In the genomic region with DNA sequence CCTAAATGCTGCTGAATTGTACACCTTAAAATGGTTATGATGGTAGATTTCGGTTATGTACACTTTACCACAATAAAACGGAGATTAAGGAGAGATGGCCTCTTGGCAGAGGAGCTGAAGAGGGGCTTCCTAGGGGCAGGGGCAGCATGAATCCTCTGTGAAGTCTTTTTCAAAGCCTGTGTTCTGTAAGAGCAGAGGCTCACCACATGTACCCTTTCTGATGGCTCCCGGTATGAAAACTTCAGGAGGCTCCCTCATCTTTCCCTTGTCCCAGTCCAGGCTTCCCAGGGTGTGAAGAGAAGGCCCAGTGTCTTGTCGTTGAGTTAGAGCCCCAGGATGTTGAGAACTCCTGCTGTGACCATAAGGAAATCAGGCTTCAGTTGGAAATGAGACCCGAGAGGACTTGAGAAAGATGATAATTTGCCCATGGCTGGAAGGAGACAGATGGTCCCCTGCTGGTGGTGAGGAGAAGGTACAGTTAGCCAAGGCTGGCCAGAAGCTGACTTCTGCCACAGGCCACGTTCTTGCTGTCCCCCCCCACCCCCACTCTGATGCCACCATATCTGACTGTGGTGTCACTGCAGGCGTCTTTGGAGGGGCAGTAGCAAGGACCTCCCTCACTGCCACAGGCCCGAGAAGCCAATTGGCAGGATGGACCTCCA, we compare ENCODE assay signal across 18 cellular contexts. TPM values are rescaled to one million over a fixed set of nuclear protein-coding genes. Genes with fewer than 3 reads are reported as not detected.
DNase-seq lines count a peak whose midpoint lies in the region; ATAC-seq, FAIRE-seq and TF ChIP-seq lines count a peak whose summit lies in the region.
"Had no signal": no experiment of that assay in that cellular context is flagged by ENCODE, and none has a peak within 500 bp of the region (broad histone marks: within the 10 kb centered on the region; RNA-seq: fewer than 3 reads in every experiment).

No MANE protein-coding gene starts in this region.

- no peak overlapping the region for H3K4me3 Mint-ChIP-seq in astrocyte (ENCODE audit: unreplicated experiment)
- H3K4me3 Mint-ChIP-seq: activated naive CD4-positive, alpha-beta T cell treated with anti-CD3 and anti-CD28 coated beads, Interleukin-2, amount 50 U/mL, for 24 hours; CD14-positive monocyte; natural killer cell had no signal

- H3K4me1 Mint-ChIP-seq in astrocyte (ENCODE audit: low read depth, unreplicated experiment), result no peaks in the 10 kb centered on the region
- H3K4me1 Mint-ChIP-seq: activated naive CD4-positive, alpha-beta T cell treated with anti-CD3 and anti-CD28 coated beads, Interleukin-2, amount 50 U/mL, for 24 hours; natural killer cell had no signal

- H3K9me3 Mint-ChIP-seq in astrocyte (ENCODE audit: unreplicated experiment), result peaks cover 14% of the 10 kb centered on the region
- H3K9me3 Mint-ChIP-seq: natural killer cell had no signal

- peaks cover 5% of the 10 kb centered on the region for H3K9me3 ChIP-seq in astrocyte (ENCODE audit: insufficient read depth, low read depth, low read length)

- H3K27me3 ChIP-seq in astrocyte (ENCODE audit: insufficient read depth, low read length), result no peaks in the 10 kb centered on the region

- H3K4me3 ChIP-seq in GM12865 (ENCODE audit: low read depth, low read length) (no peak overlapping the region), astrocyte (ENCODE audit: insufficient read depth, low read depth, low read length) (no peak overlapping the region)
- H3K4me3 ChIP-seq: left ventricle myocardium inferior had no signal

- H2AFZ ChIP-seq in astrocyte (ENCODE audit: low read depth, low read length), result no peak overlapping the region

- no peaks in the 10 kb centered on the region for H3K4me1 ChIP-seq in astrocyte (ENCODE audit: insufficient read depth, low read length)
- H3K4me1 ChIP-seq: left ventricle myocardium inferior had no signal

- no peak overlapping the region for H3K27ac ChIP-seq in astrocyte (ENCODE audit: low read depth, low read length)
- H3K27ac ChIP-seq: left ventricle myocardium inferior had no signal

- H3K9ac ChIP-seq in astrocyte (ENCODE audit: low read length), result no peak overlapping the region

- H3K27ac Mint-ChIP-seq in astrocyte (ENCODE audit: unreplicated experiment), result no peak overlapping the region
- H3K27ac Mint-ChIP-seq: activated naive CD4-positive, alpha-beta T cell treated with anti-CD3 and anti-CD28 coated beads, Interleukin-2, amount 50 U/mL, for 24 hours; CD14-positive monocyte; natural killer cell had no signal

- ATAC-seq in HG03460 (IDR thresholded peaks at IDR 0.05; ENCODE audit: unreplicated experiment) (no peak), GM21737 (IDR thresholded peaks at IDR 0.05; ENCODE audit: unreplicated experiment) (no peak)
- ATAC-seq: natural killer cell had no signal

- DNase-seq in GM12865 (ENCODE audit: low read depth), result no peak
- DNase-seq in HT-29 (ENCODE audit: low spot score), result peak; percentile 25
- no peak for DNase-seq in astrocyte (ENCODE audit: low read depth)
- peak; percentile 11 to 17 for DNase-seq in lung microvascular endothelial cell (ENCODE audit: low read depth in 2 of 2)
- no peak for DNase-seq in HuH-7.5 (ENCODE audit: low spot score)
- no peak for DNase-seq in retina
- DNase-seq: hypothalamus, IMR-90, left ventricle myocardium inferior, natural killer cell, NCI-H1694 treated with DMSO at 0.1 percent for 48 hours, NCI-H774, SHP77 treated with DMSO at 0.1 percent for 48 hours had no signal

- no peaks in the 10 kb centered on the region for H4K20me1 ChIP-seq in astrocyte (ENCODE audit: insufficient read depth, low read length)

- no peaks in the 10 kb centered on the region for H3K27me3 Mint-ChIP-seq in astrocyte (ENCODE audit: low read depth, unreplicated experiment)
- H3K27me3 Mint-ChIP-seq: activated naive CD4-positive, alpha-beta T cell treated with anti-CD3 and anti-CD28 coated beads, Interleukin-2, amount 50 U/mL, for 24 hours had no signal

- peak; percentile 17 for FAIRE-seq in astrocyte (lab: Jason Lieb, UNC)
- FAIRE-seq: G401.6 had no signal

- no peaks in the 10 kb centered on the region for H3K36me3 ChIP-seq in astrocyte (ENCODE audit: insufficient read depth, low read length)
- H3K36me3 ChIP-seq: left ventricle myocardium inferior had no signal

- H3K36me3 Mint-ChIP-seq in astrocyte (ENCODE audit: low read depth, unreplicated experiment), result peaks cover 2% of the 10 kb centered on the region
- H3K36me3 Mint-ChIP-seq: activated naive CD4-positive, alpha-beta T cell treated with anti-CD3 and anti-CD28 coated beads, Interleukin-2, amount 50 U/mL, for 24 hours; CD14-positive monocyte; natural killer cell had no signal

- H3K4me2 ChIP-seq in astrocyte (ENCODE audit: low read length), result no peak overlapping the region

- no peaks in the 10 kb centered on the region for H3K79me2 ChIP-seq in astrocyte (ENCODE audit: insufficient read depth, low read length)

- TF ChIP-seq CTCF in GM12865 (IDR thresholded peaks at IDR 0.05; ENCODE audit: insufficient read depth, low read depth, low read length, missing control alignments), result peak; percentile 22
- no peak for TF ChIP-seq CTCF in astrocyte (IDR thresholded peaks at IDR 0.05; ENCODE audit: insufficient read depth, low read depth, low read length)

RNA-seq across cellular contexts. Expression of a gene that starts 31.8 kb away (rescaled TPM):
- 3.2 and 11.9 TPM in 2 replicates for total RNA-seq in HT-29 (2014; rRNA removed; shearing (Covaris generic))
- 10.7 and 11.0 TPM in 2 replicates for total RNA-seq in astrocyte
- 12.0 and 26.0 TPM in 2 replicates for total RNA-seq in lung microvascular endothelial cell

Comparison
In these comparisons a context has a peak if more than half of its experiments do, and no peak if none do; other contexts are left out.
1. DNase-seq: peak in HT-29 (single experiment) and lung microvascular endothelial cell (2 of 2); none in GM12865 (single experiment), astrocyte (single experiment), HuH-7.5 (single experiment) and retina (single experiment).